Comparison of ENCODE assay signal across 1 cellular context in the genomic region with DNA sequence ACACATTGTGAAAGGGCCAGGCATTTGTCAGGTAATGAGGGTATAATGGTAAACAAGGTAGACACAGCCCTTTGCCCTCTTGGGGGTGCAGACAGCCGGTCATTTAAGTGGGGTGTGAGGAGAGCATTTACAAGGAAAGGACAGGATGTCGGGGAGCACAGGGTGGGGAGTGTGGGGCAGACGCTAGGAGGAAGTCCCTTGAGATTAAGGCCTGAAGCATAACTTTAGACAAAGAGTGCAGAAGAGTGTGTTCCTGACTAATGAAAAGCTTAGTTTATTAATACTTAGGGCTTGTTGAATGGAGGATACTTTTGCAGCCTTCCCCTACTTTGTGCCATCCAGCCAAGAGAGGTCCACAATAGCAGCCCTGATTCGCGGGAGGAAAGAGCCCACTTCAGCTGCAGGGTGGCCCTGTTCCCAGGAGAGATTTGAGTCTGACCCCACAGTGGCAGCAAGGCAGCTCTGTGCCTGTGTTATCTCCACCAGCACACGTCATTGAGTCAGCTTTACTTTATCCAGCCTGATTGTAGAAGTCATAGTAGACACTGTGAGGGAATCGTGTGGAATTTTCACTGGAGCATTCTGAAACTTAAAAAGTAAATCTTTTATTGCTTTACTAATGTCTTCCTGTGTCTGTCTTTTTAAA.
TF ChIP-seq lines count a peak whose summit lies in the region.

No MANE protein-coding gene starts in this region.

TF ChIP-seq in K562, 482 proteins besides CTCF, POLR2A, EP300 and RAD21 (continued from another document and continues in another):
- TF ChIP-seq NR2C1 (IDR thresholded peaks at IDR 0.05) (no peak), NR2C1 (tag; IDR thresholded peaks at IDR 0.05) (0 out of 2 replicates have a peak, but pooled peaks have one; percentile 11), RCOR1 (IDR thresholded peaks at IDR 0.05; ENCODE audit: borderline replicate concordance in 1 of 2, low read depth in 2 of 2, low read length in 2 of 2) (peak in 1 of 2 experiments; percentile 81; a peak in 2 of 4 replicates), ZNF134 (CRISPR knock-in tag; conservative IDR thresholded peaks at IDR 0.05) (no peak), POLR3A (IDR thresholded peaks at IDR 0.05; ENCODE audit: borderline replicate concordance, extremely low read depth, insufficient read depth, insufficient read length) (no peak), CBX3 (IDR thresholded peaks at IDR 0.05; ENCODE audit: borderline replicate concordance in 1 of 2, low read length in 2 of 2) (peak in 1 of 2 experiments; percentile 80; a peak in 2 of 3 replicates), ZKSCAN3 (CRISPR knock-in tag; IDR thresholded peaks at IDR 0.05) (no peak), ZFP36 (IDR thresholded peaks at IDR 0.05; ENCODE audit: low read depth, low read length, partially characterized antibody) (no peak), FOSL1 (tag; conservative IDR thresholded peaks at IDR 0.05) (peak; percentile 73), GABPA (tag; conservative IDR thresholded peaks at IDR 0.05; ENCODE audit: low read depth) (0 out of 2 replicates have a peak, but pooled peaks have one; percentile 14), MCM7 (IDR thresholded peaks at IDR 0.05) (no peak), DPF2 (IDR thresholded peaks at IDR 0.05) (peak; percentile 91), NELFE (IDR thresholded peaks at IDR 0.05; ENCODE audit: insufficient read depth, insufficient read length) (no peak), GTF2E2 (tag; IDR thresholded peaks at IDR 0.05) (no peak), KLF1 (tag; IDR thresholded peaks at IDR 0.05) (no peak), MCM2 (IDR thresholded peaks at IDR 0.05; ENCODE audit: low read depth) (no peak), CBX2 (IDR thresholded peaks at IDR 0.05; ENCODE audit: insufficient read depth, low read length, poor library complexity, severe bottlenecking) (no peak), CBX5 (IDR thresholded peaks at IDR 0.05; ENCODE audit: borderline replicate concordance, low read depth) (no peak), CXXC5 (CRISPR knock-in tag; IDR thresholded peaks at IDR 0.05) (peak; percentile 50; the same call in 1 of the 2 replicates), ZNF764 (CRISPR knock-in tag; IDR thresholded peaks at IDR 0.05; ENCODE audit: low read depth) (no peak), TAF9B (IDR thresholded peaks at IDR 0.05; ENCODE audit: partially characterized antibody) (no peak), ZFP30 (CRISPR knock-in tag; IDR thresholded peaks at IDR 0.05; ENCODE audit: borderline replicate concordance) (no peak), SMARCA5 (IDR thresholded peaks at IDR 0.05) (0 out of 2 replicates have a peak, but pooled peaks have one; percentile 12), ZNF197 (CRISPR knock-in tag; IDR thresholded peaks at IDR 0.05; ENCODE audit: low read depth) (no peak), KDM4B (IDR thresholded peaks at IDR 0.05; ENCODE audit: borderline replicate concordance in 2 of 2, low read depth in 1 of 2) (no peak), CSDE1 (IDR thresholded peaks at IDR 0.05) (no peak), NEUROD1 (IDR thresholded peaks at IDR 0.05; ENCODE audit: borderline replicate concordance, low read depth, low read length, partially characterized antibody) (peak; percentile 61), SIN3B (IDR thresholded peaks at IDR 0.05; ENCODE audit: low read depth) (no peak), EHMT2 (IDR thresholded peaks at IDR 0.05) (peak; percentile 39; the same call in 1 of the 2 replicates), KLF16 (IDR thresholded peaks at IDR 0.05) (no peak), HSF4 (CRISPR knock-in tag; IDR thresholded peaks at IDR 0.05; ENCODE audit: borderline replicate concordance) (no peak)
- TF ChIP-seq, protein P1, sequence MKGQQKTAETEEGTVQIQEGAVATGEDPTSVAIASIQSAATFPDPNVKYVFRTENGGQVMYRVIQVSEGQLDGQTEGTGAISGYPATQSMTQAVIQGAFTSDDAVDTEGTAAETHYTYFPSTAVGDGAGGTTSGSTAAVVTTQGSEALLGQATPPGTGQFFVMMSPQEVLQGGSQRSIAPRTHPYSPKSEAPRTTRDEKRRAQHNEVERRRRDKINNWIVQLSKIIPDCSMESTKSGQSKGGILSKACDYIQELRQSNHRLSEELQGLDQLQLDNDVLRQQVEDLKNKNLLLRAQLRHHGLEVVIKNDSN (CRISPR knock-in tag; IDR thresholded peaks at IDR 0.05), result no peak
- TF ChIP-seq, protein P2, sequence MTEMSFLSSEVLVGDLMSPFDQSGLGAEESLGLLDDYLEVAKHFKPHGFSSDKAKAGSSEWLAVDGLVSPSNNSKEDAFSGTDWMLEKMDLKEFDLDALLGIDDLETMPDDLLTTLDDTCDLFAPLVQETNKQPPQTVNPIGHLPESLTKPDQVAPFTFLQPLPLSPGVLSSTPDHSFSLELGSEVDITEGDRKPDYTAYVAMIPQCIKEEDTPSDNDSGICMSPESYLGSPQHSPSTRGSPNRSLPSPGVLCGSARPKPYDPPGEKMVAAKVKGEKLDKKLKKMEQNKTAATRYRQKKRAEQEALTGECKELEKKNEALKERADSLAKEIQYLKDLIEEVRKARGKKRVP (CRISPR knock-in tag; IDR thresholded peaks at IDR 0.05), result peak; percentile 58; the same call in 1 of the 2 replicates
- TF ChIP-seq, protein P3, sequence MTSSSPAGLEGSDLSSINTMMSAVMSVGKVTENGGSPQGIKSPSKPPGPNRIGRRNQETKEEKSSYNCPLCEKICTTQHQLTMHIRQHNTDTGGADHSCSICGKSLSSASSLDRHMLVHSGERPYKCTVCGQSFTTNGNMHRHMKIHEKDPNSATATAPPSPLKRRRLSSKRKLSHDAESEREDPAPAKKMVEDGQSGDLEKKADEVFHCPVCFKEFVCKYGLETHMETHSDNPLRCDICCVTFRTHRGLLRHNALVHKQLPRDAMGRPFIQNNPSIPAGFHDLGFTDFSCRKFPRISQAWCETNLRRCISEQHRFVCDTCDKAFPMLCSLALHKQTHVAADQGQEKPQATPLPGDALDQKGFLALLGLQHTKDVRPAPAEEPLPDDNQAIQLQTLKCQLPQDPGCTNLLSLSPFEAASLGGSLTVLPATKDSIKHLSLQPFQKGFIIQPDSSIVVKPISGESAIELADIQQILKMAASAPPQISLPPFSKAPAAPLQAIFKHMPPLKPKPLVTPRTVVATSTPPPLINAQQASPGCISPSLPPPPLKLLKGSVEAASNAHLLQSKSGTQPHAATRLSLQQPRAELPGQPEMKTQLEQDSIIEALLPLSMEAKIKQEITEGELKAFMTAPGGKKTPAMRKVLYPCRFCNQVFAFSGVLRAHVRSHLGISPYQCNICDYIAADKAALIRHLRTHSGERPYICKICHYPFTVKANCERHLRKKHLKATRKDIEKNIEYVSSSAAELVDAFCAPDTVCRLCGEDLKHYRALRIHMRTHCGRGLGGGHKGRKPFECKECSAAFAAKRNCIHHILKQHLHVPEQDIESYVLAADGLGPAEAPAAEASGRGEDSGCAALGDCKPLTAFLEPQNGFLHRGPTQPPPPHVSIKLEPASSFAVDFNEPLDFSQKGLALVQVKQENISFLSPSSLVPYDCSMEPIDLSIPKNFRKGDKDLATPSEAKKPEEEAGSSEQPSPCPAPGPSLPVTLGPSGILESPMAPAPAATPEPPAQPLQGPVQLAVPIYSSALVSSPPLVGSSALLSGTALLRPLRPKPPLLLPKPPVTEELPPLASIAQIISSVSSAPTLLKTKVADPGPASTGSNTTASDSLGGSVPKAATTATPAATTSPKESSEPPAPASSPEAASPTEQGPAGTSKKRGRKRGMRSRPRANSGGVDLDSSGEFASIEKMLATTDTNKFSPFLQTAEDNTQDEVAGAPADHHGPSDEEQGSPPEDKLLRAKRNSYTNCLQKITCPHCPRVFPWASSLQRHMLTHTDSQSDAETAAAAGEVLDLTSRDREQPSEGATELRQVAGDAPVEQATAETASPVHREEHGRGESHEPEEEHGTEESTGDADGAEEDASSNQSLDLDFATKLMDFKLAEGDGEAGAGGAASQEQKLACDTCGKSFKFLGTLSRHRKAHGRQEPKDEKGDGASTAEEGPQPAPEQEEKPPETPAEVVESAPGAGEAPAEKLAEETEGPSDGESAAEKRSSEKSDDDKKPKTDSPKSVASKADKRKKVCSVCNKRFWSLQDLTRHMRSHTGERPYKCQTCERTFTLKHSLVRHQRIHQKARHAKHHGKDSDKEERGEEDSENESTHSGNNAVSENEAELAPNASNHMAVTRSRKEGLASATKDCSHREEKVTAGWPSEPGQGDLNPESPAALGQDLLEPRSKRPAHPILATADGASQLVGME (CRISPR knock-in tag; IDR thresholded peaks at IDR 0.05), result peak; percentile 56; the same call in 1 of the 2 replicates
- TF ChIP-seq, protein P4, sequence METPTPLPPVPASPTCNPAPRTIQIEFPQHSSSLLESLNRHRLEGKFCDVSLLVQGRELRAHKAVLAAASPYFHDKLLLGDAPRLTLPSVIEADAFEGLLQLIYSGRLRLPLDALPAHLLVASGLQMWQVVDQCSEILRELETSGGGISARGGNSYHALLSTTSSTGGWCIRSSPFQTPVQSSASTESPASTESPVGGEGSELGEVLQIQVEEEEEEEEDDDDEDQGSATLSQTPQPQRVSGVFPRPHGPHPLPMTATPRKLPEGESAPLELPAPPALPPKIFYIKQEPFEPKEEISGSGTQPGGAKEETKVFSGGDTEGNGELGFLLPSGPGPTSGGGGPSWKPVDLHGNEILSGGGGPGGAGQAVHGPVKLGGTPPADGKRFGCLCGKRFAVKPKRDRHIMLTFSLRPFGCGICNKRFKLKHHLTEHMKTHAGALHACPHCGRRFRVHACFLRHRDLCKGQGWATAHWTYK (CRISPR knock-in tag; IDR thresholded peaks at IDR 0.05), result no peak
- TF ChIP-seq, protein P5, sequence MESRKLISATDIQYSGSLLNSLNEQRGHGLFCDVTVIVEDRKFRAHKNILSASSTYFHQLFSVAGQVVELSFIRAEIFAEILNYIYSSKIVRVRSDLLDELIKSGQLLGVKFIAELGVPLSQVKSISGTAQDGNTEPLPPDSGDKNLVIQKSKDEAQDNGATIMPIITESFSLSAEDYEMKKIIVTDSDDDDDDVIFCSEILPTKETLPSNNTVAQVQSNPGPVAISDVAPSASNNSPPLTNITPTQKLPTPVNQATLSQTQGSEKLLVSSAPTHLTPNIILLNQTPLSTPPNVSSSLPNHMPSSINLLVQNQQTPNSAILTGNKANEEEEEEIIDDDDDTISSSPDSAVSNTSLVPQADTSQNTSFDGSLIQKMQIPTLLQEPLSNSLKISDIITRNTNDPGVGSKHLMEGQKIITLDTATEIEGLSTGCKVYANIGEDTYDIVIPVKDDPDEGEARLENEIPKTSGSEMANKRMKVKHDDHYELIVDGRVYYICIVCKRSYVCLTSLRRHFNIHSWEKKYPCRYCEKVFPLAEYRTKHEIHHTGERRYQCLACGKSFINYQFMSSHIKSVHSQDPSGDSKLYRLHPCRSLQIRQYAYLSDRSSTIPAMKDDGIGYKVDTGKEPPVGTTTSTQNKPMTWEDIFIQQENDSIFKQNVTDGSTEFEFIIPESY (CRISPR knock-in tag; IDR thresholded peaks at IDR 0.05), result no peak
- TF ChIP-seq, protein P6, sequence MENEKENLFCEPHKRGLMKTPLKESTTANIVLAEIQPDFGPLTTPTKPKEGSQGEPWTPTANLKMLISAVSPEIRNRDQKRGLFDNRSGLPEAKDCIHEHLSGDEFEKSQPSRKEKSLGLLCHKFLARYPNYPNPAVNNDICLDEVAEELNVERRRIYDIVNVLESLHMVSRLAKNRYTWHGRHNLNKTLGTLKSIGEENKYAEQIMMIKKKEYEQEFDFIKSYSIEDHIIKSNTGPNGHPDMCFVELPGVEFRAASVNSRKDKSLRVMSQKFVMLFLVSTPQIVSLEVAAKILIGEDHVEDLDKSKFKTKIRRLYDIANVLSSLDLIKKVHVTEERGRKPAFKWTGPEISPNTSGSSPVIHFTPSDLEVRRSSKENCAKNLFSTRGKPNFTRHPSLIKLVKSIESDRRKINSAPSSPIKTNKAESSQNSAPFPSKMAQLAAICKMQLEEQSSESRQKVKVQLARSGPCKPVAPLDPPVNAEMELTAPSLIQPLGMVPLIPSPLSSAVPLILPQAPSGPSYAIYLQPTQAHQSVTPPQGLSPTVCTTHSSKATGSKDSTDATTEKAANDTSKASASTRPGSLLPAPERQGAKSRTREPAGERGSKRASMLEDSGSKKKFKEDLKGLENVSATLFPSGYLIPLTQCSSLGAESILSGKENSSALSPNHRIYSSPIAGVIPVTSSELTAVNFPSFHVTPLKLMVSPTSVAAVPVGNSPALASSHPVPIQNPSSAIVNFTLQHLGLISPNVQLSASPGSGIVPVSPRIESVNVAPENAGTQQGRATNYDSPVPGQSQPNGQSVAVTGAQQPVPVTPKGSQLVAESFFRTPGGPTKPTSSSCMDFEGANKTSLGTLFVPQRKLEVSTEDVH (IDR thresholded peaks at IDR 0.05; ENCODE audit: low read depth, partially characterized antibody), result peak; percentile 13
- TF ChIP-seq, protein P7, sequence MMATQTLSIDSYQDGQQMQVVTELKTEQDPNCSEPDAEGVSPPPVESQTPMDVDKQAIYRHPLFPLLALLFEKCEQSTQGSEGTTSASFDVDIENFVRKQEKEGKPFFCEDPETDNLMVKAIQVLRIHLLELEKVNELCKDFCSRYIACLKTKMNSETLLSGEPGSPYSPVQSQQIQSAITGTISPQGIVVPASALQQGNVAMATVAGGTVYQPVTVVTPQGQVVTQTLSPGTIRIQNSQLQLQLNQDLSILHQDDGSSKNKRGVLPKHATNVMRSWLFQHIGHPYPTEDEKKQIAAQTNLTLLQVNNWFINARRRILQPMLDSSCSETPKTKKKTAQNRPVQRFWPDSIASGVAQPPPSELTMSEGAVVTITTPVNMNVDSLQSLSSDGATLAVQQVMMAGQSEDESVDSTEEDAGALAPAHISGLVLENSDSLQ (IDR thresholded peaks at IDR 0.05), result peak; percentile 9; the same call in 1 of the 2 replicates
- TF ChIP-seq, protein P8, sequence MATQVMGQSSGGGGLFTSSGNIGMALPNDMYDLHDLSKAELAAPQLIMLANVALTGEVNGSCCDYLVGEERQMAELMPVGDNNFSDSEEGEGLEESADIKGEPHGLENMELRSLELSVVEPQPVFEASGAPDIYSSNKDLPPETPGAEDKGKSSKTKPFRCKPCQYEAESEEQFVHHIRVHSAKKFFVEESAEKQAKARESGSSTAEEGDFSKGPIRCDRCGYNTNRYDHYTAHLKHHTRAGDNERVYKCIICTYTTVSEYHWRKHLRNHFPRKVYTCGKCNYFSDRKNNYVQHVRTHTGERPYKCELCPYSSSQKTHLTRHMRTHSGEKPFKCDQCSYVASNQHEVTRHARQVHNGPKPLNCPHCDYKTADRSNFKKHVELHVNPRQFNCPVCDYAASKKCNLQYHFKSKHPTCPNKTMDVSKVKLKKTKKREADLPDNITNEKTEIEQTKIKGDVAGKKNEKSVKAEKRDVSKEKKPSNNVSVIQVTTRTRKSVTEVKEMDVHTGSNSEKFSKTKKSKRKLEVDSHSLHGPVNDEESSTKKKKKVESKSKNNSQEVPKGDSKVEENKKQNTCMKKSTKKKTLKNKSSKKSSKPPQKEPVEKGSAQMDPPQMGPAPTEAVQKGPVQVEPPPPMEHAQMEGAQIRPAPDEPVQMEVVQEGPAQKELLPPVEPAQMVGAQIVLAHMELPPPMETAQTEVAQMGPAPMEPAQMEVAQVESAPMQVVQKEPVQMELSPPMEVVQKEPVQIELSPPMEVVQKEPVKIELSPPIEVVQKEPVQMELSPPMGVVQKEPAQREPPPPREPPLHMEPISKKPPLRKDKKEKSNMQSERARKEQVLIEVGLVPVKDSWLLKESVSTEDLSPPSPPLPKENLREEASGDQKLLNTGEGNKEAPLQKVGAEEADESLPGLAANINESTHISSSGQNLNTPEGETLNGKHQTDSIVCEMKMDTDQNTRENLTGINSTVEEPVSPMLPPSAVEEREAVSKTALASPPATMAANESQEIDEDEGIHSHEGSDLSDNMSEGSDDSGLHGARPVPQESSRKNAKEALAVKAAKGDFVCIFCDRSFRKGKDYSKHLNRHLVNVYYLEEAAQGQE (CRISPR knock-in tag; IDR thresholded peaks at IDR 0.05; ENCODE audit: low read depth), result no peak
